Comparison of ENCODE assay signal across 10 cellular contexts in genomic region chr3:56784452-56785001, GRCh38. TPM values are rescaled to one million over a fixed set of nuclear protein-coding genes. Genes with fewer than 3 reads are reported as not detected.
A peak's percentile ranks its signal among the peaks of the same experiment; 100 is the strongest.
DNase-seq lines count a peak whose midpoint lies in the region; ATAC-seq, FAIRE-seq and TF ChIP-seq lines count a peak whose summit lies in the region.
"Had no signal": no experiment of that assay in that cellular context is flagged by ENCODE, and none has a peak within 500 bp of the region (broad histone marks: within the 10 kb centered on the region; RNA-seq: fewer than 3 reads in every experiment).

No MANE protein-coding gene starts in this region.

- DNase-seq in A549 (ENCODE audit: low read depth in 1 of 2, low spot score in 1 of 2) (no peak), IMR-90 (no peak), colonic mucosa (no peak), DMS53 (lab: John Stamatoyannopoulos, UW) (no peak), NCI-H526 (lab: John Stamatoyannopoulos, UW) (no peak), D721Med (ENCODE audit: insufficient read length, low spot score) (no peak)
- DNase-seq: COR-L47 had no signal

- FAIRE-seq in A549 (lab: Jason Lieb, UNC) = no peak
- no peak for FAIRE-seq in D721Med (lab: Jason Lieb, UNC)

- in situ Hi-C loops in IMR-90 (cut with MboI; ENCODE audit: low sequenced_read_pairs) = no loop called here

- no peaks in the 10 kb centered on the region for H3K79me1 ChIP-seq in IMR-90 (ENCODE audit: low read depth in 1 of 2, low read length in 2 of 2)

- intact Hi-C loops in IMR-90 (cut with micrococcal nuclease) (loop anchor here (5.0 kb wide), 1 partner anchor 82 kb away; no protein-coding TSS in a partner anchor), colonic mucosa (cut with DNase I) (no loop called here)

- H2AK9ac ChIP-seq in IMR-90 (replicated peaks; ENCODE audit: low read depth, low read length, poor library complexity) = peak overlapping the region; percentile 20

- H3K4ac ChIP-seq in IMR-90 (ENCODE audit: low read depth, low read length) = peak overlapping the region; percentile 88

- peak overlapping the region; percentile 61 for H3K14ac ChIP-seq in IMR-90 (replicated peaks; ENCODE audit: low read depth, low read length)

- 74% methylated on average over 4 of the region's 5 CpGs for WGBS in A549 (ENCODE audit: missing lambda C conversion rate)
- WGBS in IMR-90 (ENCODE audit: extremely low coverage in 2 of 2, insufficient read length in 1 of 2), 2 experiments = no CpG with 5 or more reads among the region's 5 CpGs

- CTCF ChIA-PET in A549 (lab: Yijun Ruan, JAX) (interaction anchor here (3.7 kb wide), 1 partner anchor 16 kb away, joined by 35 read pairs; the partner anchor contains the start of gene ARHGEF3), IMR-90 (lab: Yijun Ruan, JAX) (no interaction called here)

- ATAC-seq in A549 = no peak
- ATAC-seq in IMR-90 (ENCODE audit: low read depth) = no peak
- no peak for ATAC-seq in HG03432 (IDR thresholded peaks at IDR 0.05; ENCODE audit: unreplicated experiment)

- H3K4me2 ChIP-seq in A549 = peak overlapping the region; percentile 67
- no peak overlapping the region for H3K4me2 ChIP-seq in IMR-90 (ENCODE audit: low read depth, low read length)

- no peaks in the 10 kb centered on the region for H3K36me3 ChIP-seq in IMR-90 (ENCODE audit: control insufficient read depth, insufficient read depth, low read length)
- H3K36me3 ChIP-seq in colonic mucosa = no peaks in the 10 kb centered on the region
- H3K36me3 ChIP-seq in neutrophil = no peaks in the 10 kb centered on the region
- H3K36me3 ChIP-seq: ovary had no signal

- H2AK5ac ChIP-seq in IMR-90 (ENCODE audit: low read depth, low read length) = peak overlapping the region; percentile 57; the same call in 1 of the 2 replicates

- peak overlapping the region; percentile 69 to 76 for H3K27ac ChIP-seq in A549
- H3K27ac ChIP-seq in IMR-90 (ENCODE audit: insufficient read depth, low read length) = peak overlapping the region; percentile 85; the same call in 1 of the 2 replicates
- peak overlapping the region; percentile 49 for H3K27ac ChIP-seq in colonic mucosa
- peak overlapping the region; percentile 86 for H3K27ac ChIP-seq in neutrophil

- H3K27me3 ChIP-seq in IMR-90 (ENCODE audit: control insufficient read depth, insufficient read depth, low read length) (no peaks in the 10 kb centered on the region), colonic mucosa (no peaks in the 10 kb centered on the region), neutrophil (no peaks in the 10 kb centered on the region)
- H3K27me3 ChIP-seq: ovary had no signal

- H4K91ac ChIP-seq in IMR-90 (ENCODE audit: insufficient read depth, low read depth, low read length) = peak overlapping the region; percentile 79

- H2BK20ac ChIP-seq in IMR-90 (ENCODE audit: low read depth, low read length) = peak overlapping the region; percentile 86

- TF ChIP-seq EP300 in A549 (IDR thresholded peaks at IDR 0.05) = no peak

- peak overlapping the region; percentile 15 for H2AFZ ChIP-seq in IMR-90 (replicated peaks; ENCODE audit: low read length, poor library complexity)

- peak overlapping the region; percentile 72 for H3K18ac ChIP-seq in IMR-90 (ENCODE audit: low read depth, low read length)

- H3K9me3 ChIP-seq in A549 = no peaks in the 10 kb centered on the region
- no peaks in the 10 kb centered on the region for H3K9me3 ChIP-seq in IMR-90 (ENCODE audit: control insufficient read depth, insufficient read depth, low read length)
- no peaks in the 10 kb centered on the region for H3K9me3 ChIP-seq in colonic mucosa
- no peaks in the 10 kb centered on the region for H3K9me3 ChIP-seq in neutrophil
- H3K9me3 ChIP-seq: ovary had no signal

- H3K4me3 ChIP-seq in A549 (no peak overlapping the region), IMR-90 (ENCODE audit: insufficient read depth, low read depth, low read length) (no peak overlapping the region), colonic mucosa (no peak overlapping the region), neutrophil (ENCODE audit: low read depth in 1 of 2, low read length in 1 of 2) (peak overlapping the region in 1 of 2 experiments; percentile 40)
- H3K4me3 ChIP-seq: ovary had no signal

- H3K9ac ChIP-seq in IMR-90 (ENCODE audit: low read depth, low read length) = no peak overlapping the region; the same call in 1 of the 2 replicates
- H3K9ac ChIP-seq in colonic mucosa (ENCODE audit: low read depth in 2 of 2, low read length in 2 of 2) = no peak overlapping the region

- TF ChIP-seq RAD21 in A549 (conservative IDR thresholded peaks at IDR 0.05 in 1 of 2, IDR thresholded peaks at IDR 0.05 in 1 of 2) (no peak), IMR-90 (IDR thresholded peaks at IDR 0.05; ENCODE audit: low read length) (no peak)

- peak overlapping the region; percentile 3 to 81; a peak in 2 of 4 replicates for H4K8ac ChIP-seq in IMR-90 (ENCODE audit: low read depth in 2 of 2, low read length in 2 of 2)

- POLR2A ChIA-PET in A549 (lab: Yijun Ruan, JAX) (no interaction called here), IMR-90 (lab: Charles Lee; ENCODE audit: unreplicated experiment) (interaction anchor here (0.7 kb wide), 1 partner anchor 60 kb away, joined by 3 read pairs; no protein-coding TSS in a partner anchor)

- peaks cover 5% of the 10 kb centered on the region; the same call in 1 of the 2 replicates for H3K9me1 ChIP-seq in IMR-90 (ENCODE audit: insufficient read depth, low read length)

- peak overlapping the region; percentile 66 for H2BK5ac ChIP-seq in IMR-90 (ENCODE audit: low read depth, low read length, poor library complexity, severe bottlenecking)

- H2BK120ac ChIP-seq in IMR-90 (ENCODE audit: low read depth, low read length) = peak overlapping the region; percentile 90

- no peaks in the 10 kb centered on the region for H4K20me1 ChIP-seq in IMR-90 (ENCODE audit: insufficient read depth, low read length)

- TF ChIP-seq POLR2A in A549 (IDR thresholded peaks at IDR 0.05; ENCODE audit: low read length) = no peak
- no peak for TF ChIP-seq POLR2A in IMR-90 (IDR thresholded peaks at IDR 0.05; ENCODE audit: low read depth, low read length)

- H3K56ac ChIP-seq in IMR-90 (ENCODE audit: extremely low read depth, insufficient read depth, low read length) = no peak overlapping the region

- H4K5ac ChIP-seq in IMR-90 (ENCODE audit: low read depth, low read length) = peak overlapping the region; percentile 83

- dilution Hi-C loops in IMR-90 (cut with HindIII; ENCODE audit: low sequenced_read_pairs, unreplicated experiment) = no loop called here

- BruUV-seq in IMR-90 (replicated peaks; lab: Mats Ljungman, UMichigan) = no TSS peak

- TF ChIP-seq CTCF in A549 (IDR thresholded peaks at IDR 0.05) (no peak), IMR-90 (conservative IDR thresholded peaks at IDR 0.05; ENCODE audit: low read depth, low read length) (no peak), colonic mucosa (IDR thresholded peaks at IDR 0.05) (no peak), neutrophil (IDR thresholded peaks at IDR 0.05) (no peak), D721Med (IDR thresholded peaks at IDR 0.05; ENCODE audit: insufficient read depth, missing control alignments) (no peak)

- peak overlapping the region; percentile 19; the same call in 1 of the 3 replicates for H2BK15ac ChIP-seq in IMR-90 (ENCODE audit: low read depth, low read length)

- H3K23ac ChIP-seq in IMR-90 (ENCODE audit: low read depth, low read length) = peak overlapping the region; percentile 48; the same call in 1 of the 2 replicates

- H3K4me1 ChIP-seq in A549 (peaks cover 30% of the 10 kb centered on the region), IMR-90 (ENCODE audit: control insufficient read depth, insufficient read depth, low read length) (peaks cover 12% of the 10 kb centered on the region), colonic mucosa (peaks cover 28% of the 10 kb centered on the region), neutrophil (ENCODE audit: control insufficient read depth in 1 of 2, insufficient read depth in 1 of 2, low read depth in 1 of 2, low read length in 1 of 2) (peaks cover 44 to 71% of the 10 kb centered on the region in 2 experiments)

TF ChIP-seq in A549, 52 proteins besides CTCF, POLR2A, EP300 and RAD21 (continues in another document):
- no peak for TF ChIP-seq CEBPB (IDR thresholded peaks at IDR 0.05)
- TF ChIP-seq TP53 (CRISPR knock-in tag; IDR thresholded peaks at IDR 0.05) = no peak
- TF ChIP-seq JUN (IDR thresholded peaks at IDR 0.05) = no peak
- TF ChIP-seq KDM5A (IDR thresholded peaks at IDR 0.05) = no peak
- TF ChIP-seq BCL3 (IDR thresholded peaks at IDR 0.05) = no peak

TF ChIP-seq in IMR-90, 13 proteins besides CTCF, POLR2A, EP300 and RAD21 (continues in another document):
- TF ChIP-seq RCOR1 (IDR thresholded peaks at IDR 0.05; ENCODE audit: insufficient replicate concordance, low read length) (no peak), NFE2L2 (IDR thresholded peaks at IDR 0.05; ENCODE audit: low read depth, low read length) (no peak), MAZ (IDR thresholded peaks at IDR 0.05; ENCODE audit: borderline replicate concordance, low read depth, low read length) (no peak), ELK1 (IDR thresholded peaks at IDR 0.05; ENCODE audit: borderline replicate concordance, low read depth, low read length) (no peak), MAFK (IDR thresholded peaks at IDR 0.05; ENCODE audit: low read depth, low read length) (no peak), BHLHE40 (IDR thresholded peaks at IDR 0.05; ENCODE audit: low read depth, low read length) (no peak), CHD1 (IDR thresholded peaks at IDR 0.05; ENCODE audit: low read depth, low read length) (no peak), SMC3 (IDR thresholded peaks at IDR 0.05; ENCODE audit: low read depth, low read length) (no peak), MXI1 (IDR thresholded peaks at IDR 0.05; ENCODE audit: borderline replicate concordance, low read depth, low read length) (no peak), FOS (IDR thresholded peaks at IDR 0.05; ENCODE audit: low read depth, low read length) (no peak)

RNA-seq across cellular contexts. Expression of gene ARHGEF3, which starts 17.2 kb away (rescaled TPM):
- polyA plus RNA-seq in A549 (2011; rRNA removed) = 10.6 and 12.1 TPM in 2 replicates
- polyA plus RNA-seq in A549 (2012; cell fraction: cytosol; rRNA removed) = 3.9 and 4.0 TPM in 2 replicates
- polyA plus RNA-seq in A549 (2012; cell fraction: nucleus; rRNA removed) = 3.3 and 3.6 TPM in 2 replicates
- polyA plus RNA-seq in A549 (2017; fragmentation: RNase III; extraction: RNeasy Plus Mini Kit Qiagen cat#74134 plus additional on column Dnase treatment) = 5.8 to 7.3 TPM (median 7.3 TPM) in 3 replicates
- polyA minus RNA-seq in A549 (2011; rRNA and poly(A)+ RNA removed) = 9.3 and 11.6 TPM in 2 replicates
- total RNA-seq in IMR-90 (2012; rRNA removed) = 2.3 and 2.5 TPM in 2 replicates
- 2.1 and 2.4 TPM in 2 replicates for polyA plus RNA-seq in IMR-90 (2012; rRNA removed)
- polyA plus RNA-seq in IMR-90 (2012; cell fraction: cytosol; rRNA removed) = 1.2 and 1.9 TPM in 2 replicates
- 0.71 and 2.2 TPM in 2 replicates for polyA plus RNA-seq in IMR-90 (2012; cell fraction: nucleus; rRNA removed; ENCODE audit: low replicate concordance)
- total RNA-seq in colonic mucosa = 10 to 100 TPM; 10.2 to 14.7 TPM
